In the genomic region with DNA sequence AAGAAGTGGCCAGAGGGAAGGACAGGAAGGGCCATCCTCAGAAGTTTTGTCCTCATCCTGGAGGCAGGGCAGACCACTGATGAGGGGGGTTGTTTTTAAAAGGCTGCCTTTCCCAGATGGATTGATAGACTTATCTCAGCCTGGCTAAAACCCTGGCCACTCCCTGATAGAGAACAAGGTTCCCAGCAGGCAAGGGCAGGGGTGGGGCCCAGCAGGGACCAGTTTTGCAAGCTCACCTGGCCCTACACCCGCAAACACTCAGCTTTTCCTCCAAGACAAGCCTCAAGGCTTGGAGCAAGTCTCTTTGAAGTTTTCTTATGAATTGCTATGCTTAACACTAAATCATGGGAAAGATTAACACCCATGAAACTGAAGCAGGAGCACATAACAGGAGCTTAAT, we compare ENCODE assay signal across 10 cellular contexts. TPM values are rescaled to one million over a fixed set of nuclear protein-coding genes. Genes with fewer than 3 reads are reported as not detected.
A peak's percentile ranks its signal among the peaks of the same experiment; 100 is the strongest.
DNase-seq lines count a peak whose midpoint lies in the region; ATAC-seq, FAIRE-seq and TF ChIP-seq lines count a peak whose summit lies in the region.
"Had no signal": no experiment of that assay in that cellular context is flagged by ENCODE, and none has a peak within 500 bp of the region (broad histone marks: within the 10 kb centered on the region; RNA-seq: fewer than 3 reads in every experiment).

No MANE protein-coding gene starts in this region.

- H3K79me2 ChIP-seq in hepatocyte = no peaks in the 10 kb centered on the region

- 48% methylated on average over 1 of the region's 1 CpG for WGBS in hepatocyte (ENCODE audit: low lambda C conversion rate, missing lambda C conversion rate)
- 5 to 65% (median 52%) methylated on average over 1 of the region's 1 CpG for WGBS in small intestine, 3 donors

- H3K4me3 ChIP-seq in hepatocyte = no peak overlapping the region
- H3K4me3 ChIP-seq in small intestine (ENCODE audit: low read depth in 1 of 2, low read length in 2 of 2) = no peak overlapping the region

- no peaks in the 10 kb centered on the region for H3K36me3 ChIP-seq in hepatocyte (replicated peaks; ENCODE audit: insufficient read depth, low read depth)
- no peaks in the 10 kb centered on the region for H3K36me3 ChIP-seq in small intestine (ENCODE audit: control insufficient read depth in 2 of 2, insufficient read depth in 2 of 2, low read length in 2 of 2)

- intact Hi-C loops in activated T-helper 2 cell treated with anti-CD3 and anti-CD28 coated beads, Interferon-gamma antibody, Interleukin-2, Interleukin-4, amounts not matched to agents 10 μg/mL and 5 μg/mL and 100 μg/mL, durations not matched to agents 14 hours and 24 hours and 36 hours (cut with micrococcal nuclease) = no loop called here

- H3K9me3 ChIP-seq in hepatocyte (ENCODE audit: low read depth) = no peaks in the 10 kb centered on the region
- H3K9me3 ChIP-seq in small intestine (ENCODE audit: control insufficient read depth, low read depth) = no peaks in the 10 kb centered on the region

- H3K4me3 Mint-ChIP-seq in activated T-helper 2 cell treated with anti-CD3 and anti-CD28 coated beads, Interferon-gamma antibody, Interleukin-2, Interleukin-4, amounts not matched to agents 10 μg/mL and 5 μg/mL and 100 μg/mL, durations not matched to agents 14 hours and 24 hours and 36 hours (ENCODE audit: low read depth) = no peak overlapping the region

- H2AFZ ChIP-seq in hepatocyte = no peak overlapping the region

- DNase-seq in HT-29 (ENCODE audit: low spot score) = peak; percentile 82
- DNase-seq in activated T-helper 2 cell treated with anti-CD3 and anti-CD28 coated beads, Interferon-gamma antibody, Interleukin-2, Interleukin-4, amounts not matched to agents 10 μg/mL and 5 μg/mL and 100 μg/mL, durations not matched to agents 14 hours and 24 hours and 36 hours (ENCODE audit: low spot score) = no peak
- DNase-seq in hepatocyte (ENCODE audit: low spot score) = peak; percentile 57
- DNase-seq in small intestine = peak; percentile 88
- DNase-seq in NCI-H345 treated with DMSO at 0.1 percent for 48 hours (lab: John Stamatoyannopoulos, UW; ENCODE audit: unreplicated experiment) = no peak
- no peak for DNase-seq in COR-L47 (lab: John Stamatoyannopoulos, UW)
- DNase-seq in activated effector memory CD4-positive, alpha-beta T cell treated with Interleukin-2 at 50 U/mL for 16 hours = no peak
- DNase-seq: effector CD8-positive, alpha-beta T cell; stimulated activated CD4-positive, alpha-beta T cell treated with anti-CD3 and anti-CD28 coated beads, Interleukin-2, amount 100 ng/mL, for 24 hours had no signal

- H3K4me1 Mint-ChIP-seq in activated T-helper 2 cell treated with anti-CD3 and anti-CD28 coated beads, Interferon-gamma antibody, Interleukin-2, Interleukin-4, amounts not matched to agents 10 μg/mL and 5 μg/mL and 100 μg/mL, durations not matched to agents 14 hours and 24 hours and 36 hours (ENCODE audit: low read depth) = peaks cover 35% of the 10 kb centered on the region

- no peaks in the 10 kb centered on the region for H3K27me3 Mint-ChIP-seq in activated T-helper 2 cell treated with anti-CD3 and anti-CD28 coated beads, Interferon-gamma antibody, Interleukin-2, Interleukin-4, amounts not matched to agents 10 μg/mL and 5 μg/mL and 100 μg/mL, durations not matched to agents 14 hours and 24 hours and 36 hours (ENCODE audit: low read depth)

- peak overlapping the region; percentile 42 for H3K4me2 ChIP-seq in hepatocyte

- H3K9me2 ChIP-seq in hepatocyte (replicated peaks; ENCODE audit: insufficient read depth) = no peaks in the 10 kb centered on the region

- FAIRE-seq in small intestine (lab: Jason Lieb, UNC) = no peak

- H3K27ac Mint-ChIP-seq in activated T-helper 2 cell treated with anti-CD3 and anti-CD28 coated beads, Interferon-gamma antibody, Interleukin-2, Interleukin-4, amounts not matched to agents 10 μg/mL and 5 μg/mL and 100 μg/mL, durations not matched to agents 14 hours and 24 hours and 36 hours = peak overlapping the region; percentile 51

- no peaks in the 10 kb centered on the region for H3K9me3 Mint-ChIP-seq in activated T-helper 2 cell treated with anti-CD3 and anti-CD28 coated beads, Interferon-gamma antibody, Interleukin-2, Interleukin-4, amounts not matched to agents 10 μg/mL and 5 μg/mL and 100 μg/mL, durations not matched to agents 14 hours and 24 hours and 36 hours

- H3K27me3 ChIP-seq in hepatocyte (no peaks in the 10 kb centered on the region), small intestine (ENCODE audit: control insufficient read depth in 2 of 2, insufficient read depth in 2 of 2, low read length in 2 of 2) (no peaks in the 10 kb centered on the region)

- no peak for TF ChIP-seq CTCF in hepatocyte (IDR thresholded peaks at IDR 0.05; ENCODE audit: poor library complexity)

- peaks cover 22% of the 10 kb centered on the region for H3K4me1 ChIP-seq in hepatocyte (ENCODE audit: insufficient read depth)
- peaks cover 18 to 20% of the 10 kb centered on the region in 2 donors for H3K4me1 ChIP-seq in small intestine (ENCODE audit: control insufficient read depth in 2 of 2, insufficient read depth in 1 of 2, low read depth in 1 of 2, low read length in 1 of 2)

- peak overlapping the region; percentile 92 for H3K27ac ChIP-seq in hepatocyte
- H3K27ac ChIP-seq in small intestine (ENCODE audit: low read depth in 1 of 2, low read length in 1 of 2) = peak overlapping the region in 1 of 2 donors; percentile 89

- ATAC-seq in HG03175 (IDR thresholded peaks at IDR 0.05; ENCODE audit: unreplicated experiment) = no peak

- no peaks in the 10 kb centered on the region for H3K36me3 Mint-ChIP-seq in activated T-helper 2 cell treated with anti-CD3 and anti-CD28 coated beads, Interferon-gamma antibody, Interleukin-2, Interleukin-4, amounts not matched to agents 10 μg/mL and 5 μg/mL and 100 μg/mL, durations not matched to agents 14 hours and 24 hours and 36 hours (ENCODE audit: low read depth)

- no peaks in the 10 kb centered on the region for H4K20me1 ChIP-seq in hepatocyte (ENCODE audit: insufficient read depth, poor library complexity, severe bottlenecking)

RNA-seq across cellular contexts. Expression of gene LIPC, which starts 9.1 kb away (rescaled TPM):
- total RNA-seq in HT-29 (2014; rRNA removed; shearing (Covaris generic)) = not detected in 2 replicates
- 1.1 and 1.7 TPM in 2 replicates for total RNA-seq in activated T-helper 2 cell treated with anti-CD3 and anti-CD28 coated beads, Interferon-gamma antibody, Interleukin-2, Interleukin-4, amounts not matched to agents 10 μg/mL and 5 μg/mL and 100 μg/mL, durations not matched to agents 14 hours and 24 hours and 36 hours
- 64.8 and 67.7 TPM in 2 replicates for total RNA-seq in hepatocyte
- 34.3 and 37.0 TPM in 2 replicates for polyA plus RNA-seq in hepatocyte
- 1 to 10 TPM in 2 of 3 donors, under 1 TPM in 1; 0.98 to 2.0 (median 1.4) TPM for polyA plus RNA-seq in small intestine

Comparison
In these comparisons a context has a peak if more than half of its experiments do, and no peak if none do; other contexts are left out.
1. DNase-seq: peak in HT-29 (single experiment), hepatocyte (single experiment) and small intestine (single experiment); none in activated T-helper 2 cell treated with anti-CD3 and anti-CD28 coated beads, Interferon-gamma antibody, Interleukin-2, Interleukin-4, amounts not matched to agents 10 μg/mL and 5 μg/mL and 100 μg/mL, durations not matched to agents 14 hours and 24 hours and 36 hours (single experiment), NCI-H345 treated with DMSO at 0.1 percent for 48 hours (single experiment), COR-L47 (single experiment) and activated effector memory CD4-positive, alpha-beta T cell treated with Interleukin-2 at 50 U/mL for 16 hours (single experiment).
2. RNA of gene LIPC, which starts 9.1 kb away (total RNA-seq): 64.8 to 67.7 TPM in hepatocyte; 1.1 to 1.7 TPM in activated T-helper 2 cell treated with anti-CD3 and anti-CD28 coated beads, Interferon-gamma antibody, Interleukin-2, Interleukin-4, amounts not matched to agents 10 μg/mL and 5 μg/mL and 100 μg/mL, durations not matched to agents 14 hours and 24 hours and 36 hours and not detected in HT-29; every median in the first group is over 10 times any median in the second.